18 cellular contexts compared by ENCODE assay signal in the genomic region with DNA sequence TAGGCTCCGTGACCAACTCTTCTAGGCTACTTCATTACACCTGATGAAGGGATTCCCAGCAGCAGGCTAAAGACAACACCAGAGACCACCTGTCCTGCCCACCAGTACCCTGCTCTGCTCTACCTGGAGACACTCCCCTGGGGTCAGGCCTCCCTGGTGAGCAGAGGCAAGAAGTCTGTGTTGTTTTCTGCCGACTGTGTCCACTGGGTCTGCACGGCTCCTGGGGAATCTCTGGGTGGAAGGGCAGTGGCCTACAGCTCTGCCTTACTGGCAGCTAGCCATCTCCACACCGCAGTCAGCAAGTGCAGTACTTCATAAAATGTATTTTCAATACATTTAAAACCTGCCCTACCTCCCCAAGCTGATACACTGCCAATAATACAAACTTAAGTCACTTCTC.
"Had no signal": no experiment of that assay in that cellular context is flagged by ENCODE, and none has a peak within 500 bp of the region (broad histone marks: within the 10 kb centered on the region; RNA-seq: fewer than 3 reads in every experiment).

No MANE protein-coding gene starts in this region.

- H3K27me3 Mint-ChIP-seq: naive thymus-derived CD8-positive, alpha-beta T cell; type B pancreatic cell had no signal

- H3K27ac Mint-ChIP-seq: type B pancreatic cell had no signal

- H3K4me1 ChIP-seq: thyroid gland had no signal

- H3K9me3 ChIP-seq: heart left ventricle, mucosa of descending colon, neutrophil, suprapubic skin, thyroid gland had no signal

- ATAC-seq: heart left ventricle; mucosa of descending colon; naive thymus-derived CD8-positive, alpha-beta T cell; right cardiac atrium; stimulated activated naive CD8-positive, alpha-beta T cell treated with anti-CD3 and anti-CD28 coated beads, Interleukin-15, Interleukin-2, amounts not matched to agents 100 U/mL and 50 U/mL, for 24 hours had no signal

- H3K27me3 ChIP-seq: dorsolateral prefrontal cortex, heart left ventricle, neutrophil, suprapubic skin, thyroid gland had no signal

- H3K4me3 Mint-ChIP-seq: naive thymus-derived CD8-positive, alpha-beta T cell; type B pancreatic cell had no signal

- H3K9me3 Mint-ChIP-seq: naive thymus-derived CD8-positive, alpha-beta T cell; type B pancreatic cell had no signal

- H3K4me2 ChIP-seq: smooth muscle cell had no signal

- DNase-seq: cortex of kidney; effector CD8-positive, alpha-beta T cell; heart left ventricle; hippocampal formation; mammary epithelial cell; mucosa of descending colon; naive thymus-derived CD8-positive, alpha-beta T cell; right cardiac atrium; stimulated activated CD4-positive, alpha-beta T cell treated with anti-CD3 and anti-CD28 coated beads, Interleukin-2, amount 100 ng/mL, for 48 hours; stimulated activated naive CD8-positive, alpha-beta T cell treated with anti-CD3 and anti-CD28 coated beads, Interleukin-15, Interleukin-2, amounts not matched to agents 100 U/mL and 50 U/mL, for 24 hours; thyroid gland had no signal

- H3K27ac ChIP-seq: dorsolateral prefrontal cortex, heart left ventricle, neutrophil, suprapubic skin, thyroid gland had no signal

- H3K4me3 ChIP-seq: dorsolateral prefrontal cortex, heart left ventricle, mucosa of descending colon, smooth muscle cell, suprapubic skin, thyroid gland had no signal

- FAIRE-seq: frontal cortex, urothelium cell line had no signal
